Comparison of ENCODE assay signal across 23 cellular contexts in the genomic region with DNA sequence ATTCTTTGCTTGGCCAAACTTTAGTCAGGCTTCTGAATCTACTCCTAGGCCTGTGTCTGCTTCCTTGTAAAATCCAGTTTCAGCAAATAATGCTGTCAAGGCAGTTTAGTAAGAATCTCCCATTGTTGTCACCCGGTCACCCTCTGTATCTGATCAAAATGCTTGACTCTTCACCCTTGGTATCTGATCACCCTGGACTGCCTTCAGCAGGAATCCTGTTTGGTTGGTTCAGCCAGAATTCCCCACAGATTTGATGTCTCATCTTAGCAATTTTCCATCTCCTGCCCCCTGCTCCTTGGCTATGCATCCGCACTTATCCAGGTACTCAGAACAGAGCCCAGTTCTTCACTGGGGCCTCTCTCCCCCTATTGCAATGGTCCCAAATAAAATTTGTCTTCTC.
"Had no signal": no experiment of that assay in that cellular context is flagged by ENCODE, and none has a peak within 500 bp of the region (broad histone marks: within the 10 kb centered on the region; RNA-seq: fewer than 3 reads in every experiment).

No MANE protein-coding gene starts in this region.

- H3K27ac ChIP-seq: colonic mucosa, esophagus squamous epithelium, gastroesophageal sphincter, suprapubic skin, thyroid gland, upper lobe of right lung, vagina had no signal

- H3K27me3 ChIP-seq: colonic mucosa, gastroesophageal sphincter, suprapubic skin, thyroid gland, upper lobe of right lung, vagina had no signal

- H3K4me1 ChIP-seq: colonic mucosa, esophagus squamous epithelium, gastroesophageal sphincter, upper lobe of right lung had no signal

- DNase-seq: colonic mucosa; dermis blood vessel endothelial cell; esophagus squamous epithelium; foreskin fibroblast; glutamatergic neuron; immature natural killer cell; kidney; left colon; left ventricle myocardium superior; mesenchymal stem cell; naive B cell; posterior cingulate gyrus; right cardiac atrium; stimulated activated CD4-positive, alpha-beta T cell treated with anti-CD3 and anti-CD28 coated beads, Interleukin-4, amount 100 ng/mL, for 1 hour; stimulated activated CD8-positive, alpha-beta memory T cell treated with anti-CD3 and anti-CD28 coated beads, Interleukin-4, amount 100 ng/mL, for 48 hours; stimulated activated naive CD8-positive, alpha-beta T cell treated with anti-CD3 and anti-CD28 coated beads, Interleukin-15, Interleukin-2, amounts not matched to agents 100 U/mL and 50 U/mL, for 24 hours; upper lobe of right lung had no signal

- ATAC-seq: gastroesophageal sphincter; left ventricle myocardium superior; right cardiac atrium; stimulated activated effector memory CD8-positive, alpha-beta T cell treated with anti-CD3 and anti-CD28 coated beads, Interleukin-12 subunit alpha, Interleukin-12 subunit beta, amount 100 ng/mL, for 72 hours; stimulated activated naive CD8-positive, alpha-beta T cell treated with anti-CD3 and anti-CD28 coated beads, Interleukin-15, Interleukin-2, amounts not matched to agents 100 U/mL and 50 U/mL, for 24 hours; upper lobe of right lung had no signal

- H3K4me3 ChIP-seq: colonic mucosa, esophagus squamous epithelium, gastroesophageal sphincter, lung, suprapubic skin, thyroid gland, upper lobe of right lung, vagina had no signal

- H3K36me3 ChIP-seq: colonic mucosa, esophagus squamous epithelium, gastroesophageal sphincter, suprapubic skin, thyroid gland, upper lobe of right lung, vagina had no signal

- H3K9me3 ChIP-seq: colonic mucosa, esophagus squamous epithelium, gastroesophageal sphincter, suprapubic skin, thyroid gland, upper lobe of right lung, vagina had no signal
